Comparison of ENCODE assay signal across 8 cellular contexts in the genomic region with DNA sequence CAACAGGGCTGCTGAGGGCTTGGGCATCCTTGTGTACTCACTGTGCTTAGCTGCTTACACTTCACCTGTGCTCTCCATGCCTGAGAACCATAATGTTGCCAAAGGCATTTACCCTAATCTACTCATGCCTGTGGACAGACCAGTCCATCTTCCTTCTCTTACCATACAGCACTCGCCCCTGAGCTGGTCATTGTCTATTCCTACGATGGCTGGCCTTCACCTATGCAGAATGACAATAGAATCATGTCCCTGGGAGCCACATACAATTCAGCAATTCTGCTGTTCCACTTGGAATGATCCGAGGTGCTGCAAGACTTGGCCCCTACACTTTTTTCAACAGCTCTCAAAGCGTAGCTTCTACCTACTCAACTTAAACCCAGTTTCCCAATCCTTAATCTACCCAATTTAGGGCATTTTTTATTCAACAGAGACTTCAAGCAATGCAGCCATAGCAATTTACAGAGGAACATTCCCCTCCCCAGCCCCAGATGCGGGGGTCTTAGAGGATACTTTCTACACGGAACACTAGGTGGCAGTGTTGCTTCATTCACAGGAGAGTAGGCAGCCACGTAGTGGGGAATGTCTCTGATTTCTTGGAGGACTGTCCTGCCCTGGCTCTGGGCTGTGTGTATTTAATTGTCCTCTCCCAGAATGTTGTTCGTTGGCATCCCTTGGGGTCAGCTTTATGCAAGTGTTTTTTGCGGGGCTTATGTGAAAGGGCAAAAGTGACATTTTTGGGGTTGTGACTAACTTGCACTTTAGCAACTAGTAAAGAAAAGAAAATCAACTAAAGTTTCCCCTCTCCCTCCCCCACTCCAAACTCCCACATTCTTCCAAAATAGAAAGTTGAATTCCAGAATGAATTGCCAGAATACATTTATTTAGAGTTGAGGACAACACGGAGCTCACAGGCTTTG.
DNase-seq lines count a peak whose midpoint lies in the region; ATAC-seq and TF ChIP-seq lines count a peak whose summit lies in the region.

No MANE protein-coding gene starts in this region.

- peak; percentile 66 for TF ChIP-seq CTCF in CD14-positive monocyte (IDR thresholded peaks at IDR 0.05)
- peak; percentile 76 to 91 (median 84) for TF ChIP-seq CTCF in adrenal gland (IDR thresholded peaks at IDR 0.05)

- 17 to 23% (median 20%) methylated on average over 10 of the region's 10 CpGs for WGBS in adrenal gland, 4 donors

- DNase-seq in CD14-positive monocyte (ENCODE audit: low spot score): no peak
- DNase-seq in NCI-H345 treated with DMSO at 0.1 percent for 48 hours (lab: John Stamatoyannopoulos, UW; ENCODE audit: unreplicated experiment): peak; percentile 8
- DNase-seq in adrenal gland: peak; percentile 33 to 70 (median 53)
- peak; percentile 26 for DNase-seq in left ventricle myocardium superior
- peak; percentile 18 for DNase-seq in skeletal muscle cell (ENCODE audit: low read depth)

- H3K27ac ChIP-seq in adrenal gland: no peak overlapping the region

- H3K4me1 Mint-ChIP-seq in CD14-positive monocyte: no peaks in the 10 kb centered on the region

- ATAC-seq in GM18502 (IDR thresholded peaks at IDR 0.05; ENCODE audit: poor library complexity, unreplicated experiment): peak; percentile 88
- ATAC-seq in HG03066 (IDR thresholded peaks at IDR 0.05; ENCODE audit: low read depth, unreplicated experiment): peak; percentile 79
- ATAC-seq in left ventricle myocardium superior: peak; percentile 96
- no peak for ATAC-seq in HG03025 (IDR thresholded peaks at IDR 0.05; ENCODE audit: low FRiP score, unreplicated experiment)

- H3K9me3 Mint-ChIP-seq in CD14-positive monocyte: no peaks in the 10 kb centered on the region

- no peak for TF ChIP-seq POLR2A in adrenal gland (IDR thresholded peaks at IDR 0.05)

- H3K27ac Mint-ChIP-seq in CD14-positive monocyte: no peak overlapping the region

- no peaks in the 10 kb centered on the region for H3K9me3 ChIP-seq in adrenal gland (replicated peaks in 1 of 3)

- peaks cover 3% of the 10 kb centered on the region for H3K27me3 ChIP-seq in adrenal gland

- no peaks in the 10 kb centered on the region for H3K4me1 ChIP-seq in adrenal gland (replicated peaks in 1 of 2)

- H3K27me3 Mint-ChIP-seq in CD14-positive monocyte (ENCODE audit: low read depth in 3 of 3): peaks cover 0 to 6% (median 3%) of the 10 kb centered on the region in 3 donors

- no peak overlapping the region for H3K4me3 Mint-ChIP-seq in CD14-positive monocyte

- intact Hi-C loops in CD14-positive monocyte (cut with micrococcal nuclease) (loop anchor here in 1 of 2 donors (5.0 kb wide), 1 partner anchor 323 kb away; no protein-coding TSS in a partner anchor), adrenal gland (cut with DNase I) (loop anchor here (5.0 to 10.0 kb wide), 5 partner anchors 133 to 323 kb away; no protein-coding TSS in a partner anchor), left ventricle myocardium superior (cut with micrococcal nuclease) (loop anchor here (5.0 kb wide), 3 partner anchors 133 to 323 kb away; no protein-coding TSS in a partner anchor)

- no peaks in the 10 kb centered on the region for H3K36me3 ChIP-seq in adrenal gland (replicated peaks in 1 of 2)

- no peaks in the 10 kb centered on the region for H3K36me3 Mint-ChIP-seq in CD14-positive monocyte

- H3K4me3 ChIP-seq in adrenal gland: no peak overlapping the region
- no peak overlapping the region for H3K4me3 ChIP-seq in skeletal muscle cell (ENCODE audit: low read depth, low read length)
